In genomic region chr10:102432162-102432950, GRCh38 we compare ENCODE assay signal across 8 cellular contexts. TPM values are rescaled to one million over a fixed set of nuclear protein-coding genes. Genes with fewer than 3 reads are reported as not detected.
DNase-seq lines count a peak whose midpoint lies in the region; ATAC-seq, FAIRE-seq and TF ChIP-seq lines count a peak whose summit lies in the region.

Gene CUEDC2, minus strand, starts transcription at chr10:102432574. Its CDS starts 7,386 bp downstream, at chr10:102425188.

- TF ChIP-seq CTCF in kidney (IDR thresholded peaks at IDR 0.05; ENCODE audit: borderline replicate concordance, extremely low read depth, insufficient read depth) = peak; percentile 20

- peak; percentile 84 for TF ChIP-seq POLR2A in GM19099 (IDR thresholded peaks at IDR 0.05; ENCODE audit: extremely low read depth, insufficient read length, low read depth)

- peak; percentile 92 to 97 for DNase-seq in AML-193 (lab: John Stamatoyannopoulos, UW)
- DNase-seq in NCI-H510A (lab: John Stamatoyannopoulos, UW) = peak; percentile 95
- DNase-seq in activated CD4-positive, alpha-beta T cell treated with anti-CD3 and anti-CD28 coated beads for 1 hour = peak; percentile 89
- DNase-seq in cerebellum (ENCODE audit: low spot score) = peak; percentile 95
- peak; percentile 98 for DNase-seq in kidney
- peak; percentile 98 for DNase-seq in stimulated activated CD4-positive, alpha-beta T cell treated with anti-CD3 and anti-CD28 coated beads, Interleukin-15, amount 100 ng/mL, for 24 hours

- intact Hi-C loops in kidney (cut with DNase I) = no loop called here

- H3K4me3 ChIP-seq in kidney (ENCODE audit: low read length in 2 of 2) = peak within 1 kb of the TSS; percentile 88

- peaks cover 6 to 9% of the 10 kb centered on the region in 2 donors for H3K4me1 ChIP-seq in kidney (ENCODE audit: control insufficient read depth in 1 of 2, insufficient read depth in 1 of 2, low read depth in 1 of 2, low read length in 2 of 2)

- no peak for FAIRE-seq in kidney (lab: Jason Lieb, UNC)

- peak; percentile 86 for ATAC-seq in HG03432 (IDR thresholded peaks at IDR 0.05; ENCODE audit: unreplicated experiment)

- H3K27ac ChIP-seq in kidney (ENCODE audit: low read depth in 2 of 2, low read length in 2 of 2) = peak within 1 kb of the TSS; percentile 39 to 63

- H3K9me3 ChIP-seq in kidney (ENCODE audit: control insufficient read depth in 1 of 2, low read length in 2 of 2) = no peaks in the 10 kb centered on the region

- H3K9ac ChIP-seq in kidney (ENCODE audit: low read length in 2 of 2) = peak within 1 kb of the TSS; percentile 90 to 93

- peaks cover 0 to under 1% of the 10 kb centered on the region in 2 donors for H3K36me3 ChIP-seq in kidney (ENCODE audit: control insufficient read depth in 1 of 2, insufficient read depth in 2 of 2, low read length in 2 of 2)

RNA-seq across cellular contexts. Expression of gene CUEDC2, which starts in this region (rescaled TPM):
- total RNA-seq in cerebellum (28.3 TPM), kidney (50.9 TPM)
- 117 TPM for polyA plus RNA-seq in kidney (ENCODE audit: insufficient read depth, low read depth, low replicate concordance)

Comparison
In these comparisons a context has a peak if more than half of its experiments do, and no peak if none do; other contexts are left out.
1. Peak in every context shown above with its lines: DNase-seq, ATAC-seq, H3K4me3 ChIP-seq and H3K27ac ChIP-seq.